9 cellular contexts compared by ENCODE assay signal in the genomic region with DNA sequence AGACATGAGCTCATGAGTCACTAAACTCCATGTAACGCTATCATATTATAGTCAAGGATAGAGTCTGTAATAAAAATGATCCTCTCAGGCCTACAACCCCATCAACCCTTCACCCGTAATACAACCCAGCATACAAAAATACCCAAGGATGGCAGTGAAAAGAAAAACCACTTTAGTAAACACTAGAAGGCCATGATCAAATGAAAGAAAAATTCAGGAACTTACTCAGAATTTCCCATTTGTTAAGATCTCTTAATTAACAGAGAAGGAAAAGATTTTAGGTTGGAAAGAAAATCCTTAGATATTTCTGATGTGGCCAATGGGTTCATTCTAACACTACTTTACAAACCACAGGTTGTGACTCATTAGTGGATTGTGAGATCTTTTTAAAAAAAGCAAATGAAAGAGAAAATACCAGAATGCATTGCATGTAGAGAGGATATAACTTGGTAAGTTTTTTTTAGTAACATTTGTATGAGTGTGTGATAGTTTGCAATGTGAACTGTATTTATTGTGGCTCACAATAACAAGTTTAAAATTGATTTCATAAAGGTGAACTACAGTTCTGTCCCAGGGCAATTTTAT. TPM values are rescaled to one million over a fixed set of nuclear protein-coding genes. Genes with fewer than 3 reads are reported as not detected.
DNase-seq lines count a peak whose midpoint lies in the region; ATAC-seq and TF ChIP-seq lines count a peak whose summit lies in the region.
"Had no signal": no experiment of that assay in that cellular context is flagged by ENCODE, and none has a peak within 500 bp of the region (broad histone marks: within the 10 kb centered on the region; RNA-seq: fewer than 3 reads in every experiment).

No MANE protein-coding gene starts in this region.

- ATAC-seq in GM19328 (IDR thresholded peaks at IDR 0.05; ENCODE audit: unreplicated experiment) (peak; percentile 50), HG03196 (IDR thresholded peaks at IDR 0.05; ENCODE audit: unreplicated experiment) (peak; percentile 43)
- ATAC-seq in activated naive CD8-positive, alpha-beta T cell treated with anti-CD3 and anti-CD28 coated beads, Interleukin-2, amount 10 ng/mL, durations not matched to agents 7 days and 5 days (ENCODE audit: low read depth) = peak; percentile 48

- H3K27ac Mint-ChIP-seq in activated naive CD8-positive, alpha-beta T cell treated with anti-CD3 and anti-CD28 coated beads, Interleukin-2, amount 10 ng/mL, durations not matched to agents 7 days and 5 days = peak overlapping the region; percentile 28

- H3K4me1 Mint-ChIP-seq in activated naive CD8-positive, alpha-beta T cell treated with anti-CD3 and anti-CD28 coated beads, Interleukin-2, amount 10 ng/mL, durations not matched to agents 7 days and 5 days = peaks cover 42% of the 10 kb centered on the region

- H3K36me3 Mint-ChIP-seq in activated naive CD8-positive, alpha-beta T cell treated with anti-CD3 and anti-CD28 coated beads, Interleukin-2, amount 10 ng/mL, durations not matched to agents 7 days and 5 days = no peaks in the 10 kb centered on the region

- H3K4me3 ChIP-seq in BLaER1 treated with 17β-estradiol and CSF1 and Interleukin-3, amounts not matched to agents 10 nM and 100 nM = no peak overlapping the region
- no peak overlapping the region for H3K4me3 ChIP-seq in coronary artery

- peaks cover 43 to 74% (median 62%) of the 10 kb centered on the region in 10 experiments for H3K4me1 ChIP-seq in BLaER1 treated with 17β-estradiol and CSF1 and Interleukin-3, amounts not matched to agents 10 nM and 100 nM

- peak overlapping the region; percentile 43 for H3K4me3 Mint-ChIP-seq in activated naive CD8-positive, alpha-beta T cell treated with anti-CD3 and anti-CD28 coated beads, Interleukin-2, amount 10 ng/mL, durations not matched to agents 7 days and 5 days

- peak overlapping the region in 2 of 11 experiments; percentile 40 to 49; a peak in 6 of 22 replicates for H3K9ac ChIP-seq in BLaER1 treated with 17β-estradiol and CSF1 and Interleukin-3, amounts not matched to agents 10 nM and 100 nM

- H3K27ac ChIP-seq in BLaER1 treated with 17β-estradiol and CSF1 and Interleukin-3, amounts not matched to agents 10 nM and 100 nM = peak overlapping the region in 10 of 11 experiments; percentile 10 to 100 (median 95); a peak in 18 of 22 replicates
- no peak overlapping the region for H3K27ac ChIP-seq in coronary artery

- peaks cover 2% of the 10 kb centered on the region for H3K9me3 Mint-ChIP-seq in activated naive CD8-positive, alpha-beta T cell treated with anti-CD3 and anti-CD28 coated beads, Interleukin-2, amount 10 ng/mL, durations not matched to agents 7 days and 5 days

- no peaks in the 10 kb centered on the region for H4K20me1 ChIP-seq in BLaER1 treated with 17β-estradiol and CSF1 and Interleukin-3, amounts not matched to agents 10 nM and 100 nM

- no peaks in the 10 kb centered on the region for H3K27me3 ChIP-seq in BLaER1 treated with 17β-estradiol and CSF1 and Interleukin-3, amounts not matched to agents 10 nM and 100 nM

- DNase-seq in activated naive CD8-positive, alpha-beta T cell treated with anti-CD3 and anti-CD28 coated beads, Interleukin-2, amount 10 ng/mL, durations not matched to agents 7 days and 5 days = no peak
- no peak for DNase-seq in NCI-H146 treated with DMSO at 0.1 percent for 48 hours (lab: John Stamatoyannopoulos, UW; ENCODE audit: unreplicated experiment)
- DNase-seq in NCI-H2029 (lab: John Stamatoyannopoulos, UW) = no peak
- DNase-seq in NK-92 (lab: John Stamatoyannopoulos, UW; ENCODE audit: unreplicated experiment) = no peak
- no peak for DNase-seq in coronary artery (ENCODE audit: low spot score)
- DNase-seq: SHP77 treated with DMSO at 0.1 percent for 48 hours had no signal

- H3K36me3 ChIP-seq in BLaER1 treated with 17β-estradiol and CSF1 and Interleukin-3, amounts not matched to agents 10 nM and 100 nM = no peaks in the 10 kb centered on the region; a peak in 1 of 22 replicates

- POLR2A ChIA-PET in activated naive CD8-positive, alpha-beta T cell treated with anti-CD3 and anti-CD28 coated beads, Interleukin-2, amount 10 ng/mL, durations not matched to agents 7 days and 5 days (lab: Charles Lee) = interaction anchor here (1.0 to 2.1 kb wide), 3 partner anchors 10 to 280 kb away, joined by 3 to 12 read pairs (median 5); partner anchors contain the start of gene PNRC1

- no peak for TF ChIP-seq CTCF in coronary artery (IDR thresholded peaks at IDR 0.05)

- H3K4me2 ChIP-seq in BLaER1 treated with 17β-estradiol and CSF1 and Interleukin-3, amounts not matched to agents 10 nM and 100 nM = peak overlapping the region; percentile 12 to 74 (median 42); a peak in 15 of 22 replicates

- no peaks in the 10 kb centered on the region; a peak in 1 of 22 replicates for H3K9me3 ChIP-seq in BLaER1 treated with 17β-estradiol and CSF1 and Interleukin-3, amounts not matched to agents 10 nM and 100 nM (replicated peaks in 1 of 11)

- H3K27me3 Mint-ChIP-seq in activated naive CD8-positive, alpha-beta T cell treated with anti-CD3 and anti-CD28 coated beads, Interleukin-2, amount 10 ng/mL, durations not matched to agents 7 days and 5 days = no peaks in the 10 kb centered on the region

RNA-seq across cellular contexts. Expression of gene UBE2J1, which starts 8.0 kb away (rescaled TPM):
- total RNA-seq in activated naive CD8-positive, alpha-beta T cell treated with anti-CD3 and anti-CD28 coated beads, Interleukin-2, amount 10 ng/mL, durations not matched to agents 7 days and 5 days = 10 to 100 TPM; 26.5 to 27.9 TPM

RNA-seq across cellular contexts. Expression of gene GABRR2, which starts 45.4 kb away (rescaled TPM):
- under 1 TPM; 0.74 to 0.75 TPM for total RNA-seq in activated naive CD8-positive, alpha-beta T cell treated with anti-CD3 and anti-CD28 coated beads, Interleukin-2, amount 10 ng/mL, durations not matched to agents 7 days and 5 days

RNA-seq across cellular contexts. Expression of gene RRAGD, which starts 51.6 kb away (rescaled TPM):
- total RNA-seq in activated naive CD8-positive, alpha-beta T cell treated with anti-CD3 and anti-CD28 coated beads, Interleukin-2, amount 10 ng/mL, durations not matched to agents 7 days and 5 days = 10 to 100 TPM in 1 of 2 experiments, 1 to 10 TPM in 1; 9.3 to 10.9 TPM

Comparison
In these comparisons a context has a peak if more than half of its experiments do, and no peak if none do; other contexts are left out.
1. H3K27ac ChIP-seq: peak in BLaER1 treated with 17β-estradiol and CSF1 and Interleukin-3, amounts not matched to agents 10 nM and 100 nM (10 of 11); none in coronary artery (0 of 2).
2. Peak in every context shown above with its lines, with median percentiles within 50 percentile points of each other: ATAC-seq.